ENCODE assay signal across 9 cellular contexts in the genomic region with DNA sequence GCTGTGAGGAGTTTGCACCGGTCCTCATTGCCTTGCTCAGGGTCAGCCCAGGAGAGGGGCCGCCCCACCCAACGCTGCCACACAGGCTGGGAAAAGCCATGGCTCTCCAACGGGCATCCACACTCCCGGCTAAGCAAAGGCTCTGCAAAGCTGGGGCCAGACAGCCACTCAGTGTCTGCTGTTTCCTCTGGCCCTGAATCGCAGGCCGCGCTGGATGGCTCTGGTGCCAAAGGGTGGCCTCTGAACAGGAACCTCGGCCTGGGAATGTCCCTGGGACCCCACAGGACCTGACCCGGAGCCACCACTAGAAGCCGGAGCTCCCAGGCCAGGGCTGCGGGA. TPM values are rescaled to one million over a fixed set of nuclear protein-coding genes. Genes with fewer than 3 reads are reported as not detected.
A peak's percentile ranks its signal among the peaks of the same experiment; 100 is the strongest.
DNase-seq lines count a peak whose midpoint lies in the region; ATAC-seq and TF ChIP-seq lines count a peak whose summit lies in the region.
"Had no signal": no experiment of that assay in that cellular context is flagged by ENCODE, and none has a peak within 500 bp of the region (broad histone marks: within the 10 kb centered on the region; RNA-seq: fewer than 3 reads in every experiment).

No MANE protein-coding gene starts in this region.

- peaks cover 2% of the 10 kb centered on the region for H3K36me3 Mint-ChIP-seq in activated T-cell treated with anti-CD3 and anti-CD28 coated beads, Interleukin-2, amount 50 U/mL, for 24 hours (ENCODE audit: low read depth)
- no peaks in the 10 kb centered on the region for H3K36me3 Mint-ChIP-seq in naive B cell
- H3K36me3 Mint-ChIP-seq in activated T-helper 1 cell treated with anti-CD3 and anti-CD28 coated beads, Interleukin-12 subunit alpha, Interleukin-12 subunit beta, Interleukin-2, Interleukin-4 antibody, amounts not matched to agents 30 ng/mL and 10 ng/mL and 1 ng/mL, durations not matched to agents 14 hours and 24 hours and 36 hours (ENCODE audit: low read depth) = no peaks in the 10 kb centered on the region

- ATAC-seq in naive B cell (ENCODE audit: low read depth in 2 of 2) (no peak), aorta (ENCODE audit: low FRiP score) (peak; percentile 33), HG03342 (IDR thresholded peaks at IDR 0.05; ENCODE audit: unreplicated experiment) (no peak)

- no peaks in the 10 kb centered on the region for H3K9me3 Mint-ChIP-seq in activated T-cell treated with anti-CD3 and anti-CD28 coated beads, Interleukin-2, amount 50 U/mL, for 24 hours
- no peaks in the 10 kb centered on the region for H3K9me3 Mint-ChIP-seq in naive B cell
- no peaks in the 10 kb centered on the region for H3K9me3 Mint-ChIP-seq in activated T-helper 1 cell treated with anti-CD3 and anti-CD28 coated beads, Interleukin-12 subunit alpha, Interleukin-12 subunit beta, Interleukin-2, Interleukin-4 antibody, amounts not matched to agents 30 ng/mL and 10 ng/mL and 1 ng/mL, durations not matched to agents 14 hours and 24 hours and 36 hours

- H3K4me1 Mint-ChIP-seq in activated T-cell treated with anti-CD3 and anti-CD28 coated beads, Interleukin-2, amount 50 U/mL, for 24 hours (ENCODE audit: low read depth) = peaks cover 2% of the 10 kb centered on the region
- no peaks in the 10 kb centered on the region for H3K4me1 Mint-ChIP-seq in naive B cell
- no peaks in the 10 kb centered on the region for H3K4me1 Mint-ChIP-seq in activated T-helper 1 cell treated with anti-CD3 and anti-CD28 coated beads, Interleukin-12 subunit alpha, Interleukin-12 subunit beta, Interleukin-2, Interleukin-4 antibody, amounts not matched to agents 30 ng/mL and 10 ng/mL and 1 ng/mL, durations not matched to agents 14 hours and 24 hours and 36 hours (ENCODE audit: low read depth)

- H3K4me3 ChIP-seq in fibroblast of pulmonary artery (replicated peaks; ENCODE audit: low read depth, low read length) = peak overlapping the region; percentile 55
- peak overlapping the region; percentile 19 to 32 for H3K4me3 ChIP-seq in aorta (ENCODE audit: low read length in 2 of 2)

- no peak overlapping the region for H3K27ac Mint-ChIP-seq in activated T-cell treated with anti-CD3 and anti-CD28 coated beads, Interleukin-2, amount 50 U/mL, for 24 hours
- H3K27ac Mint-ChIP-seq in naive B cell = no peak overlapping the region
- H3K27ac Mint-ChIP-seq in activated T-helper 1 cell treated with anti-CD3 and anti-CD28 coated beads, Interleukin-12 subunit alpha, Interleukin-12 subunit beta, Interleukin-2, Interleukin-4 antibody, amounts not matched to agents 30 ng/mL and 10 ng/mL and 1 ng/mL, durations not matched to agents 14 hours and 24 hours and 36 hours = no peak overlapping the region

- H3K4me1 ChIP-seq in aorta (ENCODE audit: control insufficient read depth in 1 of 2, insufficient read depth in 2 of 2, low read length in 2 of 2) = no peaks in the 10 kb centered on the region

- peak overlapping the region in 1 of 2 donors; percentile 4 for H3K27ac ChIP-seq in aorta (ENCODE audit: low read depth in 1 of 2, low read length in 2 of 2)
- H3K27ac ChIP-seq: RWPE1 had no signal

- no peaks in the 10 kb centered on the region for H3K9me3 ChIP-seq in aorta (ENCODE audit: control insufficient read depth, low read length)

- no peaks in the 10 kb centered on the region for H3K36me3 ChIP-seq in aorta (ENCODE audit: control insufficient read depth in 1 of 2, insufficient read depth in 2 of 2, low read length in 1 of 2)

- intact Hi-C loops in aorta (cut with DNase I) = loop anchor here (1.0 to 10.0 kb wide), 4 partner anchors 181 to 513 kb away; no protein-coding TSS in a partner anchor
- intact Hi-C loops in activated T-helper 1 cell treated with anti-CD3 and anti-CD28 coated beads, Interleukin-12 subunit alpha, Interleukin-12 subunit beta, Interleukin-2, Interleukin-4 antibody, amounts not matched to agents 30 ng/mL and 10 ng/mL and 1 ng/mL, durations not matched to agents 14 hours and 24 hours and 36 hours (cut with micrococcal nuclease) = loop anchor here (1.0 to 2.0 kb wide), 3 partner anchors 35 to 181 kb away; no protein-coding TSS in a partner anchor

- H3K27me3 Mint-ChIP-seq in activated T-cell treated with anti-CD3 and anti-CD28 coated beads, Interleukin-2, amount 50 U/mL, for 24 hours = peaks cover 3% of the 10 kb centered on the region
- peaks cover 0 to 11% (median 6%) of the 10 kb centered on the region in 3 donors for H3K27me3 Mint-ChIP-seq in naive B cell
- H3K27me3 Mint-ChIP-seq in activated T-helper 1 cell treated with anti-CD3 and anti-CD28 coated beads, Interleukin-12 subunit alpha, Interleukin-12 subunit beta, Interleukin-2, Interleukin-4 antibody, amounts not matched to agents 30 ng/mL and 10 ng/mL and 1 ng/mL, durations not matched to agents 14 hours and 24 hours and 36 hours (ENCODE audit: insufficient read depth) = peaks cover 12% of the 10 kb centered on the region

- H3K4me3 Mint-ChIP-seq in activated T-cell treated with anti-CD3 and anti-CD28 coated beads, Interleukin-2, amount 50 U/mL, for 24 hours = no peak overlapping the region
- H3K4me3 Mint-ChIP-seq in naive B cell = peak overlapping the region in 6 of 8 donors; percentile 28 to 68 (median 54)
- H3K4me3 Mint-ChIP-seq in activated T-helper 1 cell treated with anti-CD3 and anti-CD28 coated beads, Interleukin-12 subunit alpha, Interleukin-12 subunit beta, Interleukin-2, Interleukin-4 antibody, amounts not matched to agents 30 ng/mL and 10 ng/mL and 1 ng/mL, durations not matched to agents 14 hours and 24 hours and 36 hours = no peak overlapping the region

- 17 to 21% methylated on average over 12 of the region's 12 CpGs for WGBS in aorta, 2 donors

- TF ChIP-seq CTCF in fibroblast of pulmonary artery (IDR thresholded peaks at IDR 0.05; ENCODE audit: low read length, missing control alignments) = no peak

- H3K27me3 ChIP-seq in aorta (ENCODE audit: control insufficient read depth in 1 of 2, insufficient read depth in 2 of 2, low read length in 1 of 2) = no peaks in the 10 kb centered on the region

- peak; percentile 46 for DNase-seq in activated T-cell treated with anti-CD3 and anti-CD28 coated beads, Interleukin-2, amount 50 U/mL, for 24 hours
- DNase-seq in activated T-cell treated with anti-CD3 and anti-CD28 coated beads, Interleukin-2, amount 50 U/mL, for 1 hour = no peak
- no peak for DNase-seq in fibroblast of pulmonary artery (ENCODE audit: low read depth)
- DNase-seq in naive B cell = no peak
- DNase-seq in aorta = no peak
- no peak for DNase-seq in activated T-helper 1 cell treated with anti-CD3 and anti-CD28 coated beads, Interleukin-12 subunit alpha, Interleukin-12 subunit beta, Interleukin-2, Interleukin-4 antibody, amounts not matched to agents 30 ng/mL and 10 ng/mL and 1 ng/mL, durations not matched to agents 14 hours and 24 hours and 36 hours (ENCODE audit: low spot score)
- DNase-seq in NCI-H2196 (lab: John Stamatoyannopoulos, UW; ENCODE audit: unreplicated experiment) = no peak

RNA-seq across cellular contexts. Expression of a gene that starts 42.9 kb away (rescaled TPM):
- 100 to 1,000 TPM; 176 to 255 (median 193) TPM for polyA plus RNA-seq in naive B cell (ENCODE audit: low read depth in 6 of 6)
- 100 to 1,000 TPM; 118 to 133 TPM for total RNA-seq in aorta
- polyA plus RNA-seq in aorta = 10 to 100 TPM; 64.5 to 90.7 TPM
- total RNA-seq in activated T-helper 1 cell treated with anti-CD3 and anti-CD28 coated beads, Interleukin-12 subunit alpha, Interleukin-12 subunit beta, Interleukin-2, Interleukin-4 antibody, amounts not matched to agents 30 ng/mL and 10 ng/mL and 1 ng/mL, durations not matched to agents 14 hours and 24 hours and 36 hours = 190 and 194 TPM in 2 replicates

Comparison
In these comparisons a context has a peak if more than half of its experiments do, and no peak if none do; other contexts are left out.
1. H3K4me3 Mint-ChIP-seq: peak in naive B cell (6 of 8); none in activated T-cell treated with anti-CD3 and anti-CD28 coated beads, Interleukin-2, amount 50 U/mL, for 24 hours (single experiment) and activated T-helper 1 cell treated with anti-CD3 and anti-CD28 coated beads, Interleukin-12 subunit alpha, Interleukin-12 subunit beta, Interleukin-2, Interleukin-4 antibody, amounts not matched to agents 30 ng/mL and 10 ng/mL and 1 ng/mL, durations not matched to agents 14 hours and 24 hours and 36 hours (single experiment).